Comparison of ENCODE assay signal across 10 cellular contexts in genomic region chr15:72197045-72197459, GRCh38. TPM values are rescaled to one million over a fixed set of nuclear protein-coding genes. Genes with fewer than 3 reads are reported as not detected.
DNase-seq lines count a peak whose midpoint lies in the region; ATAC-seq and TF ChIP-seq lines count a peak whose summit lies in the region.
"Had no signal": no experiment of that assay in that cellular context is flagged by ENCODE, and none has a peak within 500 bp of the region (broad histone marks: within the 10 kb centered on the region; RNA-seq: fewer than 3 reads in every experiment).

No MANE protein-coding gene starts in this region.

- peaks cover 0 to 19% of the 10 kb centered on the region in 2 donors for H3K4me1 Mint-ChIP-seq in natural killer cell treated with Interleukin-12 subunit alpha and Interleukin-12 subunit beta and Interleukin-15 and Interleukin-18, amount 100 ng/mL, for 72 hours (ENCODE audit: low read depth in 2 of 2)

- H3K9ac ChIP-seq in HUES6 (ENCODE audit: low read length) = peak overlapping the region; percentile 52

- H3K9me3 Mint-ChIP-seq in natural killer cell treated with Interleukin-12 subunit alpha and Interleukin-12 subunit beta and Interleukin-15 and Interleukin-18, amount 100 ng/mL, for 72 hours = no peaks in the 10 kb centered on the region

- H3K36me3 ChIP-seq in A673 (ENCODE audit: insufficient read depth, low read length, poor library complexity, severe bottlenecking) (peaks cover 42% of the 10 kb centered on the region), HUES6 (ENCODE audit: control insufficient read depth, insufficient read depth, low read length) (peaks cover 36% of the 10 kb centered on the region), esophagus (ENCODE audit: control insufficient read depth in 2 of 2, insufficient read depth in 2 of 2, low read length in 1 of 2) (peaks cover 12 to 33% of the 10 kb centered on the region in 2 donors)

- H3K4me1 ChIP-seq in A673 (ENCODE audit: insufficient read depth, low read length, poor library complexity, severe bottlenecking) (no peaks in the 10 kb centered on the region), HUES6 (ENCODE audit: control insufficient read depth, insufficient read depth, low read length) (peaks cover 11% of the 10 kb centered on the region; the same call in 1 of the 2 replicates), esophagus (ENCODE audit: control insufficient read depth in 2 of 2, insufficient read depth in 2 of 2, low read length in 1 of 2) (peaks cover 2 to 7% of the 10 kb centered on the region in 2 donors)

- 11 to 12% methylated on average over 35 of the region's 35 CpGs for WGBS in esophagus, 2 donors

- CTCF ChIA-PET in A673 (lab: Charles Lee) = no interaction called here

- POLR2A ChIA-PET in A673 (lab: Charles Lee; ENCODE audit: low non-redundant PET) = interaction anchor here (0.6 kb wide), 1 partner anchor 155 kb away, joined by 8 read pairs; no protein-coding TSS in a partner anchor

- no peak overlapping the region for H3K4me3 Mint-ChIP-seq in natural killer cell treated with Interleukin-12 subunit alpha and Interleukin-12 subunit beta and Interleukin-15 and Interleukin-18, amount 100 ng/mL, for 72 hours

- no TSS peak for BruUV-seq in A673 (replicated peaks; lab: Mats Ljungman, UMichigan)

- TF ChIP-seq CTCF in A673 (conservative IDR thresholded peaks at IDR 0.05; ENCODE audit: low read depth, low read length) (no peak), GM10266 (IDR thresholded peaks at IDR 0.05; ENCODE audit: control insufficient read depth, insufficient read depth, low read depth, missing control alignments) (no peak)

- no peak overlapping the region for H3K27ac Mint-ChIP-seq in natural killer cell treated with Interleukin-12 subunit alpha and Interleukin-12 subunit beta and Interleukin-15 and Interleukin-18, amount 100 ng/mL, for 72 hours

- H3K4me3 ChIP-seq in A673 (ENCODE audit: low read depth, low read length, poor library complexity, severe bottlenecking) (peak overlapping the region; percentile 24), HUES6 (ENCODE audit: low read depth, low read length) (peak overlapping the region; percentile 77), esophagus (ENCODE audit: low read depth in 1 of 2, low read length in 2 of 2) (peak overlapping the region; percentile 57 to 60)

- ATAC-seq in natural killer cell treated with Interleukin-12 subunit alpha and Interleukin-12 subunit beta and Interleukin-15 and Interleukin-18, amount 100 ng/mL, for 72 hours = peak; percentile 17
- no peak for ATAC-seq in HG03280 (IDR thresholded peaks at IDR 0.05; ENCODE audit: unreplicated experiment)

- H3K36me3 Mint-ChIP-seq in natural killer cell treated with Interleukin-12 subunit alpha and Interleukin-12 subunit beta and Interleukin-15 and Interleukin-18, amount 100 ng/mL, for 72 hours = peaks cover 6% of the 10 kb centered on the region

- no peaks in the 10 kb centered on the region for H3K27me3 ChIP-seq in A673 (replicated peaks; ENCODE audit: insufficient read depth, low read depth, low read length, poor library complexity)
- H3K27me3 ChIP-seq in HUES6 (ENCODE audit: control insufficient read depth, insufficient read depth, low read length) = peaks cover 18% of the 10 kb centered on the region
- no peaks in the 10 kb centered on the region for H3K27me3 ChIP-seq in esophagus (ENCODE audit: control insufficient read depth in 1 of 2, insufficient read depth in 2 of 2, low read length in 2 of 2)

- intact Hi-C loops in A673 (cut with micrococcal nuclease; ENCODE audit: unreplicated experiment) = loop anchor here (5.0 kb wide), 1 partner anchor 90 kb away; no protein-coding TSS in a partner anchor

- H3K9me3 ChIP-seq in A673 (ENCODE audit: low read depth, low read length, poor library complexity, severe bottlenecking) (no peaks in the 10 kb centered on the region), HUES6 (ENCODE audit: control insufficient read depth, insufficient read depth, low read depth, low read length) (no peaks in the 10 kb centered on the region), esophagus (ENCODE audit: control insufficient read depth in 2 of 2, insufficient read depth in 1 of 2, low read depth in 1 of 2, low read length in 1 of 2) (no peaks in the 10 kb centered on the region)

- H3K27me3 Mint-ChIP-seq in natural killer cell treated with Interleukin-12 subunit alpha and Interleukin-12 subunit beta and Interleukin-15 and Interleukin-18, amount 100 ng/mL, for 72 hours = peaks cover 0 to 6% of the 10 kb centered on the region in 2 donors

- H3K27ac ChIP-seq in A673 (ENCODE audit: low read depth, low read length, poor library complexity, severe bottlenecking) = no peak overlapping the region
- H3K27ac ChIP-seq in HUES6 (ENCODE audit: low read depth, low read length) = no peak overlapping the region
- peak overlapping the region; percentile 3 to 14 for H3K27ac ChIP-seq in esophagus (ENCODE audit: low read depth in 2 of 2, low read length in 1 of 2)

- DNase-seq in A673 (ENCODE audit: low spot score) (no peak), GM10266 (ENCODE audit: extremely low spot score) (no peak), CD1c-positive myeloid dendritic cell (ENCODE audit: extremely low spot score) (no peak)
- no peak for DNase-seq in natural killer cell treated with Interleukin-12 subunit alpha and Interleukin-12 subunit beta and Interleukin-15 and Interleukin-18, amount 100 ng/mL, for 72 hours (ENCODE audit: low spot score)
- no peak for DNase-seq in stimulated activated CD8-positive, alpha-beta memory T cell treated with anti-CD3 and anti-CD28 coated beads, Interleukin-4, amount 100 ng/mL, for 48 hours
- DNase-seq: NCI-H446 had no signal

RNA-seq across cellular contexts. Expression of gene GRAMD2A, which starts 0.5 kb away (rescaled TPM):
- total RNA-seq in A673 (2021) = 0.20 and 0.43 TPM in 2 replicates
- 1 to 10 TPM; 1.1 to 1.6 TPM for polyA plus RNA-seq in esophagus
- not detected for total RNA-seq in natural killer cell treated with Interleukin-12 subunit alpha and Interleukin-12 subunit beta and Interleukin-15 and Interleukin-18, amount 100 ng/mL, for 72 hours
- total RNA-seq: mononuclear cell had no signal

RNA-seq across cellular contexts. Expression of gene PKM, which starts 33.9 kb away (rescaled TPM):
- 1,606 and 1,955 TPM in 2 replicates for total RNA-seq in A673 (2021)
- polyA plus RNA-seq in esophagus = 100 to 1,000 TPM; 235 to 528 TPM
- 1,000 to 10,000 TPM; 2,229 to 3,912 TPM for total RNA-seq in natural killer cell treated with Interleukin-12 subunit alpha and Interleukin-12 subunit beta and Interleukin-15 and Interleukin-18, amount 100 ng/mL, for 72 hours

Comparison
In these comparisons a context has a peak if more than half of its experiments do, and no peak if none do; other contexts are left out.
1. H3K27ac ChIP-seq: peak in esophagus (2 of 2); none in A673 (single experiment) and HUES6 (single experiment).
2. H3K4me3 ChIP-seq: peak in every context shown above with its lines; median percentile 77 in HUES6; 58 in esophagus; 24 in A673.